In the genomic region with DNA sequence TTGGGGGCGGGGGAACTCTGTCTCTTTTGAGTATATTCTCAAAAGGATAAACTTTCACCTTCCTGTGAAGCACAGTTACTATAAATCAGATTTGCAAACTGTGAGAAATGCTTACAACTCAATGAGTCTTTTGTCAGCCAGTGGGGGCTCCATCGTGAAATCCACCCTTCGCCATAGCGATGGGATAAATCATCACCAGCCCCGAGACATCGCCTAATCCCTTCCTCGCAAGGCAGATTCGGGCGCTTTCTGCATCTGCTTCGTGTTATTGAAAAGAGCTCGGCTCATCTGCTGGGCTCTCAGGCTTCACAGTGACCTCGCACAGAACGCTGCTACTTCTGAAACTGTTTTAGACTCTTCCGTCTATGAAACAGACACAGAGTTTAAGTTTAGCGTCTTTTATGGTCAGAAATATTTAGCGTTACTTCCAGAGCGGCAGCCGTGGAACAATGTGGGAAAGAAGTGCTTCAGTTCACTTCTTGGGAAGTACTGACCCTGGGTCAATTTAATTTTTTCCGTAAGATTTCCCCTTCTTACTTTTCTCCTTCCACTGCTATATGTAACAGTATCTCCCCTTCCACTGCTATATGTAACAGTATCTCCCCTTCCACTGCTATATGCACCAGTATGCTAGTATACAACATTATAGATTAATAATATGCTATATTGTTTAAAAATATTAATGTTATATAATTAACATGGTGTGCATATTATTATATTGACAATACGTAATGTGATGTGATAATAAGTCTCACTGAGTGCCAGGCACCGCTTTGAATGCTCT, we compare ENCODE assay signal across 12 cellular contexts.
DNase-seq lines count a peak whose midpoint lies in the region; ATAC-seq and TF ChIP-seq lines count a peak whose summit lies in the region.
"Had no signal": no experiment of that assay in that cellular context is flagged by ENCODE, and none has a peak within 500 bp of the region (broad histone marks: within the 10 kb centered on the region; RNA-seq: fewer than 3 reads in every experiment).

No MANE protein-coding gene starts in this region.

- no peak overlapping the region for H3K9ac ChIP-seq in IMR-90 (ENCODE audit: low read depth, low read length)

- H3K4ac ChIP-seq in IMR-90 (ENCODE audit: low read depth, low read length) = no peak overlapping the region

- BruUV-seq in IMR-90 (replicated peaks; lab: Mats Ljungman, UMichigan) = no TSS peak

- H3K36me3 Mint-ChIP-seq in mesothelial cell of epicardium = no peaks in the 10 kb centered on the region

- H3K4me1 ChIP-seq in IMR-90 (ENCODE audit: control insufficient read depth, insufficient read depth, low read length) = no peaks in the 10 kb centered on the region

- H4K5ac ChIP-seq in IMR-90 (ENCODE audit: low read depth, low read length) = no peak overlapping the region

- CTCF ChIA-PET in AG04450 (lab: Charles Lee) = no interaction called here
- CTCF ChIA-PET in IMR-90 (lab: Yijun Ruan, JAX) = no interaction called here

- no peak overlapping the region for H2BK15ac ChIP-seq in IMR-90 (ENCODE audit: low read depth, low read length)

- TF ChIP-seq CTCF in AG04450 (IDR thresholded peaks at IDR 0.05; ENCODE audit: low read depth, low read length) = no peak
- no peak for TF ChIP-seq CTCF in IMR-90 (conservative IDR thresholded peaks at IDR 0.05; ENCODE audit: low read depth, low read length)
- no peak for TF ChIP-seq CTCF in choroid plexus epithelial cell (conservative IDR thresholded peaks at IDR 0.05; ENCODE audit: low read depth, low read length)
- no peak for TF ChIP-seq CTCF in mesothelial cell of epicardium (IDR thresholded peaks at IDR 0.05; ENCODE audit: unreplicated experiment)

- no peak overlapping the region for H3K14ac ChIP-seq in IMR-90 (replicated peaks; ENCODE audit: low read depth, low read length)

- H3K56ac ChIP-seq in IMR-90 (ENCODE audit: extremely low read depth, insufficient read depth, low read length) = no peak overlapping the region

- no peak overlapping the region for H2BK5ac ChIP-seq in IMR-90 (ENCODE audit: low read depth, low read length, poor library complexity, severe bottlenecking)

- H3K27ac Mint-ChIP-seq in mesothelial cell of epicardium = peak overlapping the region; percentile 68

- no peaks in the 10 kb centered on the region for H3K79me1 ChIP-seq in IMR-90 (ENCODE audit: low read depth in 1 of 2, low read length in 2 of 2)

- H3K23ac ChIP-seq in IMR-90 (ENCODE audit: low read depth, low read length) = no peak overlapping the region

- H3K4me2 ChIP-seq in IMR-90 (ENCODE audit: low read depth, low read length) = peak overlapping the region; percentile 60; the same call in 1 of the 2 replicates

- no peak for TF ChIP-seq RAD21 in IMR-90 (IDR thresholded peaks at IDR 0.05; ENCODE audit: low read length)

- dilution Hi-C loops in IMR-90 (cut with HindIII; ENCODE audit: low sequenced_read_pairs, unreplicated experiment) = no loop called here

- H3K4me3 ChIP-seq in AG04450 (ENCODE audit: low read depth, low read length) (no peak overlapping the region; the same call in 1 of the 2 replicates), IMR-90 (ENCODE audit: insufficient read depth, low read depth, low read length) (no peak overlapping the region), choroid plexus epithelial cell (ENCODE audit: low read depth, low read length) (peak overlapping the region; percentile 35)

- WGBS in IMR-90 (ENCODE audit: extremely low coverage in 2 of 2, insufficient read length in 1 of 2), 2 experiments = 23% methylated on average over 8 of the region's 21 CpGs; no CpG with 5 or more reads in 1 of the 2 experiments

- H3K9me3 ChIP-seq in AG04450 (ENCODE audit: control insufficient read depth, insufficient read depth, low read length) (no peaks in the 10 kb centered on the region), IMR-90 (ENCODE audit: control insufficient read depth, insufficient read depth, low read length) (no peaks in the 10 kb centered on the region)

- DNase-seq in AG04450 (ENCODE audit: low read depth, low spot score) (peak; percentile 4), IMR-90 (peak; percentile 6), choroid plexus epithelial cell (ENCODE audit: low read depth) (peak; percentile 54), mesothelial cell of epicardium (ENCODE audit: low spot score in 2 of 2, unreplicated experiment in 2 of 2) (no peak), NCI-H2029 treated with DMSO at 0.1 percent for 48 hours (lab: John Stamatoyannopoulos, UW) (no peak), hepatic stellate cell (ENCODE audit: low spot score) (no peak), caudate nucleus (lab: John Stamatoyannopoulos, UW) (no peak), cerebellar nuclear complex (lab: John Stamatoyannopoulos, UW) (no peak)
- DNase-seq: activated CD4-positive, alpha-beta T cell treated with anti-CD3 and anti-CD28 coated beads for 4 hours; hippocampal formation; posterior cingulate gyrus; RPMI8226 had no signal

- H4K91ac ChIP-seq in IMR-90 (ENCODE audit: insufficient read depth, low read depth, low read length) = no peak overlapping the region

- no peak overlapping the region for H3K27ac ChIP-seq in AG04450 (ENCODE audit: low read depth, low read length)
- no peak overlapping the region for H3K27ac ChIP-seq in IMR-90 (ENCODE audit: insufficient read depth, low read length)
- no peak overlapping the region for H3K27ac ChIP-seq in caudate nucleus (ENCODE audit: low read depth, low read length)

- H4K20me1 ChIP-seq in IMR-90 (ENCODE audit: insufficient read depth, low read length) = no peaks in the 10 kb centered on the region

- H3K9me1 ChIP-seq in IMR-90 (ENCODE audit: insufficient read depth, low read length) = no peaks in the 10 kb centered on the region

- no peaks in the 10 kb centered on the region for H3K36me3 ChIP-seq in IMR-90 (ENCODE audit: control insufficient read depth, insufficient read depth, low read length)

- H3K18ac ChIP-seq in IMR-90 (ENCODE audit: low read depth, low read length) = no peak overlapping the region

- H3K9me3 Mint-ChIP-seq in mesothelial cell of epicardium = no peaks in the 10 kb centered on the region

- peak; percentile 72 for ATAC-seq in IMR-90 (ENCODE audit: low read depth)

- intact Hi-C loops in IMR-90 (cut with micrococcal nuclease) = no loop called here

- peak overlapping the region; percentile 48 for H3K4me3 Mint-ChIP-seq in mesothelial cell of epicardium

- in situ Hi-C loops in IMR-90 (cut with MboI; ENCODE audit: low sequenced_read_pairs) = no loop called here

- no peak overlapping the region for H2AK5ac ChIP-seq in IMR-90 (ENCODE audit: low read depth, low read length)

- no peak overlapping the region for H2BK120ac ChIP-seq in IMR-90 (ENCODE audit: low read depth, low read length)

- H3K27me3 ChIP-seq in AG04450 (ENCODE audit: control insufficient read depth, insufficient read depth, low read length) = peaks cover 16% of the 10 kb centered on the region
- H3K27me3 ChIP-seq in IMR-90 (ENCODE audit: control insufficient read depth, insufficient read depth, low read length) = peaks cover 20% of the 10 kb centered on the region

- H2AFZ ChIP-seq in IMR-90 (replicated peaks; ENCODE audit: low read length, poor library complexity) = no peak overlapping the region

- no peak overlapping the region for H2BK20ac ChIP-seq in IMR-90 (ENCODE audit: low read depth, low read length)

- POLR2A ChIA-PET in AG04450 (lab: Yijun Ruan, JAX) (no interaction called here), IMR-90 (lab: Charles Lee; ENCODE audit: unreplicated experiment) (no interaction called here)

- no peak overlapping the region for H2AK9ac ChIP-seq in IMR-90 (replicated peaks; ENCODE audit: low read depth, low read length, poor library complexity)

- peaks cover 3% of the 10 kb centered on the region for H3K4me1 Mint-ChIP-seq in mesothelial cell of epicardium

- no peak for TF ChIP-seq POLR2A in IMR-90 (IDR thresholded peaks at IDR 0.05; ENCODE audit: low read depth, low read length)

- peaks cover 57% of the 10 kb centered on the region for H3K27me3 Mint-ChIP-seq in mesothelial cell of epicardium (ENCODE audit: low read depth)

- no peak overlapping the region for H4K8ac ChIP-seq in IMR-90 (ENCODE audit: low read depth in 2 of 2, low read length in 2 of 2)

TF ChIP-seq in IMR-90, 13 proteins besides CTCF, POLR2A, EP300 and RAD21:
- TF ChIP-seq, protein P1, sequence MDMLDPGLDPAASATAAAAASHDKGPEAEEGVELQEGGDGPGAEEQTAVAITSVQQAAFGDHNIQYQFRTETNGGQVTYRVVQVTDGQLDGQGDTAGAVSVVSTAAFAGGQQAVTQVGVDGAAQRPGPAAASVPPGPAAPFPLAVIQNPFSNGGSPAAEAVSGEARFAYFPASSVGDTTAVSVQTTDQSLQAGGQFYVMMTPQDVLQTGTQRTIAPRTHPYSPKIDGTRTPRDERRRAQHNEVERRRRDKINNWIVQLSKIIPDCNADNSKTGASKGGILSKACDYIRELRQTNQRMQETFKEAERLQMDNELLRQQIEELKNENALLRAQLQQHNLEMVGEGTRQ (IDR thresholded peaks at IDR 0.05; ENCODE audit: low read depth, low read length) = no peak
- TF ChIP-seq CHD1 (IDR thresholded peaks at IDR 0.05; ENCODE audit: low read depth, low read length) = no peak
- TF ChIP-seq NFE2L2 (IDR thresholded peaks at IDR 0.05; ENCODE audit: low read depth, low read length) = no peak

Comparison
In these comparisons a context has a peak if more than half of its experiments do, and no peak if none do; other contexts are left out.
1. DNase-seq: peak in AG04450 (single experiment), IMR-90 (single experiment) and choroid plexus epithelial cell (single experiment); none in mesothelial cell of epicardium (0 of 2), NCI-H2029 treated with DMSO at 0.1 percent for 48 hours (single experiment), hepatic stellate cell (single experiment), caudate nucleus (0 of 61) and cerebellar nuclear complex (0 of 2).